In genomic region chr1:70066711-70067110, GRCh38 we compare ENCODE assay signal across 29 cellular contexts.
"Had no signal": no experiment of that assay in that cellular context is flagged by ENCODE, and none has a peak within 500 bp of the region (broad histone marks: within the 10 kb centered on the region; RNA-seq: fewer than 3 reads in every experiment).

No MANE protein-coding gene starts in this region.

- H3K27ac Mint-ChIP-seq: activated B cell treated with CpG ODN at 0.5 μM for 24 hours; activated CD4-positive, alpha-beta memory T cell treated with anti-CD3 and anti-CD28 coated beads for 36 hours; activated CD4-positive, alpha-beta T cell treated with anti-CD3 and anti-CD28 coated beads, Interleukin-2, amount 10 ng/mL, durations not matched to agents 24 days and 14 days; activated CD8-positive, alpha-beta T cell treated with anti-CD3 and anti-CD28 coated beads for 36 hours; activated naive CD4-positive, alpha-beta T cell treated with anti-CD3 and anti-CD28 coated beads, Interleukin-2, amount 50 U/mL, for 72 hours; activated naive CD8-positive, alpha-beta T cell treated with anti-CD3 and anti-CD28 coated beads for 36 hours; activated T-helper 1 cell treated with anti-CD3 and anti-CD28 coated beads, Interleukin-12 subunit alpha, Interleukin-12 subunit beta, Interleukin-2, Interleukin-4 antibody, amounts not matched to agents 30 ng/mL and 10 ng/mL and 1 ng/mL, durations not matched to agents 14 hours and 24 hours and 36 hours; activated T-helper 2 cell treated with anti-CD3 and anti-CD28 coated beads, Interferon-gamma antibody, Interleukin-2, Interleukin-4, amounts not matched to agents 10 μg/mL and 5 μg/mL and 100 μg/mL, durations not matched to agents 14 hours and 24 hours and 36 hours; T-helper 1 cell treated with Interleukin-12 subunit alpha and Interleukin-12 subunit beta and Interleukin-4 antibody, amounts not matched to agents 30 μg/mL and 1 μg/mL, for 36 hours; T-helper 2 cell treated with Interferon-gamma antibody and Interleukin-4, amounts not matched to agents 5 μg/mL and 100 μg/mL, for 36 hours had no signal

- H3K9me3 Mint-ChIP-seq: activated B cell treated with CpG ODN at 0.5 μM for 24 hours; activated CD4-positive, alpha-beta memory T cell treated with anti-CD3 and anti-CD28 coated beads for 36 hours; activated CD4-positive, alpha-beta T cell treated with anti-CD3 and anti-CD28 coated beads, Interleukin-2, amount 10 ng/mL, durations not matched to agents 24 days and 14 days; activated CD8-positive, alpha-beta T cell treated with anti-CD3 and anti-CD28 coated beads for 36 hours; activated T-helper 2 cell treated with anti-CD3 and anti-CD28 coated beads, Interferon-gamma antibody, Interleukin-2, Interleukin-4, amounts not matched to agents 10 μg/mL and 5 μg/mL and 100 μg/mL, durations not matched to agents 14 hours and 24 hours and 36 hours; T-helper 1 cell treated with Interleukin-12 subunit alpha and Interleukin-12 subunit beta and Interleukin-4 antibody, amounts not matched to agents 30 μg/mL and 1 μg/mL, for 36 hours; T-helper 2 cell treated with Interferon-gamma antibody and Interleukin-4, amounts not matched to agents 5 μg/mL and 100 μg/mL, for 36 hours had no signal

- H3K4me1 Mint-ChIP-seq: activated B cell treated with CpG ODN at 0.5 μM for 24 hours; activated CD4-positive, alpha-beta T cell treated with anti-CD3 and anti-CD28 coated beads, Interleukin-2, amount 10 ng/mL, durations not matched to agents 24 days and 14 days; activated naive CD8-positive, alpha-beta T cell treated with anti-CD3 and anti-CD28 coated beads for 36 hours had no signal

- H3K27me3 Mint-ChIP-seq: activated B cell treated with CpG ODN at 0.5 μM for 24 hours; activated CD4-positive, alpha-beta T cell treated with anti-CD3 and anti-CD28 coated beads, Interleukin-2, amount 10 ng/mL, durations not matched to agents 24 days and 14 days; activated naive CD8-positive, alpha-beta T cell treated with anti-CD3 and anti-CD28 coated beads for 36 hours had no signal

- ATAC-seq: activated CD8-positive, alpha-beta T cell treated with anti-CD3 and anti-CD28 coated beads for 36 hours; body of pancreas had no signal

- H3K36me3 Mint-ChIP-seq: activated CD4-positive, alpha-beta memory T cell treated with anti-CD3 and anti-CD28 coated beads for 36 hours; activated naive CD4-positive, alpha-beta T cell treated with anti-CD3 and anti-CD28 coated beads, Interleukin-2, amount 50 U/mL, for 72 hours; activated naive CD8-positive, alpha-beta T cell treated with anti-CD3 and anti-CD28 coated beads for 36 hours had no signal

- H3K4me3 Mint-ChIP-seq: activated B cell treated with CpG ODN at 0.5 μM for 24 hours; activated CD4-positive, alpha-beta memory T cell treated with anti-CD3 and anti-CD28 coated beads for 36 hours; activated CD4-positive, alpha-beta T cell treated with anti-CD3 and anti-CD28 coated beads, Interleukin-2, amount 10 ng/mL, durations not matched to agents 24 days and 14 days; activated CD8-positive, alpha-beta T cell treated with anti-CD3 and anti-CD28 coated beads for 36 hours; activated naive CD8-positive, alpha-beta T cell treated with anti-CD3 and anti-CD28 coated beads for 36 hours; activated T-helper 1 cell treated with anti-CD3 and anti-CD28 coated beads, Interleukin-12 subunit alpha, Interleukin-12 subunit beta, Interleukin-2, Interleukin-4 antibody, amounts not matched to agents 30 ng/mL and 10 ng/mL and 1 ng/mL, durations not matched to agents 14 hours and 24 hours and 36 hours; T-helper 1 cell treated with Interleukin-12 subunit alpha and Interleukin-12 subunit beta and Interleukin-4 antibody, amounts not matched to agents 30 μg/mL and 1 μg/mL, for 36 hours; T-helper 2 cell treated with Interferon-gamma antibody and Interleukin-4, amounts not matched to agents 5 μg/mL and 100 μg/mL, for 36 hours had no signal

- DNase-seq: activated B cell treated with CpG ODN at 0.5 μM for 24 hours; activated CD4-positive, alpha-beta memory T cell treated with anti-CD3 and anti-CD28 coated beads for 36 hours; activated CD4-positive, alpha-beta T cell treated with anti-CD3 and anti-CD28 coated beads, Interleukin-2, amount 10 ng/mL, durations not matched to agents 24 days and 14 days; activated CD4-positive, alpha-beta T cell treated with anti-CD3 and anti-CD28 coated beads, Interleukin-2, amount 50 U/mL, for 1 hour; activated CD4-positive, alpha-beta T cell treated with anti-CD3 and anti-CD28 coated beads, Interleukin-2, amount 50 U/mL, for 4 hours; activated CD4-positive, CD25-positive, alpha-beta regulatory T cell treated with anti-CD3 and anti-CD28 coated beads, Interleukin-2, amount 50 U/mL, for 72 hours; activated CD8-positive, alpha-beta memory T cell treated with anti-CD3 and anti-CD28 coated beads, Interleukin-2, amount 50 U/mL, for 4 hours; activated CD8-positive, alpha-beta T cell treated with anti-CD3 and anti-CD28 coated beads for 36 hours; activated effector memory CD4-positive, alpha-beta T cell treated with Interleukin-2 at 50 U/mL for 16 hours; activated gamma-delta T cell; activated naive CD4-positive, alpha-beta T cell treated with anti-CD3 and anti-CD28 coated beads, Interleukin-2, amount 50 U/mL, for 16 hours; activated naive CD4-positive, alpha-beta T cell treated with Interleukin-2 at 50 U/mL for 16 hours; activated naive CD8-positive, alpha-beta T cell treated with anti-CD3 and anti-CD28 coated beads for 36 hours; activated T-cell treated with anti-CD3 and anti-CD28 coated beads for 4 hours; activated T-cell treated with anti-CD3 and anti-CD28 coated beads, Interleukin-2, amount 50 U/mL, for 1 hour; adrenal gland; amniotic stem cell; aorta; body of pancreas; brain microvascular endothelial cell; central memory CD4-positive, alpha-beta T cell; SW 1271; T-helper 2 cell; T-helper 9 cell had no signal
